Comparison of ENCODE assay signal across 8 cellular contexts in the genomic region with DNA sequence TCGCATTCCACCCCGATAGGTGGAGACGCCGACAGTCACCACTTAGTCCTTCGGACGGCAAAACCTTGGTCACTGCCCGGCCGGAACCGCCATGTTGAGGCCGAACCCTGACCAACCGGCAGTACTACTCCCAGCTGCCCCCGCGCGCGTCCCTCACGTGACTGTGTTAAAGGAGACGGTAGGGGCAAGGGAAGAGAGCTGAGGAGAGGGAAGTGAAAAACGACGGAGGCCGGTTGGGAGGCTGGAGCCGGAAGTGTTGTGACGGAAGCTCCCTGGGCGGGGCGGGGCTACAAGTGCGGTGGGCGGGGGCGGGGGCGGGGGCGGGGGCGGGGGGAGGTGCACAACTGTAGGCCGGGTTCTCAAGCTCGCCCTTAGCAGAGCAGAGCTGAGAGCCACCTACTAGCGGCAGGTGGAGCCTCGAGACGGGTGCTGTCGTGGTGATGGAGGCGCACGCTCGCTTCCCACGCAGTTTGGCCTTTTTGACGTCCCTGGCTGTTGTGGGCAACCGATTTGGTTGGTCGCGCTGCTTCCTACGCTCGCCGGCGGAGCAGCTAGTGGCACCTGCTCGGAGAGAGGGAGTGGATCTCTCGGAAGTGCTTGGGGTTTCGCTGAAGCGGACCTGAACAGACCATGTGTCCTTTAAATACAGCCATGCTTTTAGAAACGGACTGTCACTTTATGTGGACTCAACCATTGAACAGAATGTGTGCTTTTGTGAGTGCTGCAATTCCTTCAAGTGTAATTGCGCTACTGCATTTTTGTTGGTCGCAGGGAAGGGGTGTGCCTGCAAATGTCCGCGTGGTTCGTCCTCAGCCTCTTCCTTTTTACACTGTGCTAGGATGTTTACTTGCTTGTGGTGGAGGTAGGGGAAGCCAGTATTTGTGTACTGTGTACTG. TPM values are rescaled to one million over a fixed set of nuclear protein-coding genes. Genes with fewer than 3 reads are reported as not detected.
A peak's percentile ranks its signal among the peaks of the same experiment; 100 is the strongest.
DNase-seq lines count a peak whose midpoint lies in the region; ATAC-seq and TF ChIP-seq lines count a peak whose summit lies in the region.

A gene with protein sequence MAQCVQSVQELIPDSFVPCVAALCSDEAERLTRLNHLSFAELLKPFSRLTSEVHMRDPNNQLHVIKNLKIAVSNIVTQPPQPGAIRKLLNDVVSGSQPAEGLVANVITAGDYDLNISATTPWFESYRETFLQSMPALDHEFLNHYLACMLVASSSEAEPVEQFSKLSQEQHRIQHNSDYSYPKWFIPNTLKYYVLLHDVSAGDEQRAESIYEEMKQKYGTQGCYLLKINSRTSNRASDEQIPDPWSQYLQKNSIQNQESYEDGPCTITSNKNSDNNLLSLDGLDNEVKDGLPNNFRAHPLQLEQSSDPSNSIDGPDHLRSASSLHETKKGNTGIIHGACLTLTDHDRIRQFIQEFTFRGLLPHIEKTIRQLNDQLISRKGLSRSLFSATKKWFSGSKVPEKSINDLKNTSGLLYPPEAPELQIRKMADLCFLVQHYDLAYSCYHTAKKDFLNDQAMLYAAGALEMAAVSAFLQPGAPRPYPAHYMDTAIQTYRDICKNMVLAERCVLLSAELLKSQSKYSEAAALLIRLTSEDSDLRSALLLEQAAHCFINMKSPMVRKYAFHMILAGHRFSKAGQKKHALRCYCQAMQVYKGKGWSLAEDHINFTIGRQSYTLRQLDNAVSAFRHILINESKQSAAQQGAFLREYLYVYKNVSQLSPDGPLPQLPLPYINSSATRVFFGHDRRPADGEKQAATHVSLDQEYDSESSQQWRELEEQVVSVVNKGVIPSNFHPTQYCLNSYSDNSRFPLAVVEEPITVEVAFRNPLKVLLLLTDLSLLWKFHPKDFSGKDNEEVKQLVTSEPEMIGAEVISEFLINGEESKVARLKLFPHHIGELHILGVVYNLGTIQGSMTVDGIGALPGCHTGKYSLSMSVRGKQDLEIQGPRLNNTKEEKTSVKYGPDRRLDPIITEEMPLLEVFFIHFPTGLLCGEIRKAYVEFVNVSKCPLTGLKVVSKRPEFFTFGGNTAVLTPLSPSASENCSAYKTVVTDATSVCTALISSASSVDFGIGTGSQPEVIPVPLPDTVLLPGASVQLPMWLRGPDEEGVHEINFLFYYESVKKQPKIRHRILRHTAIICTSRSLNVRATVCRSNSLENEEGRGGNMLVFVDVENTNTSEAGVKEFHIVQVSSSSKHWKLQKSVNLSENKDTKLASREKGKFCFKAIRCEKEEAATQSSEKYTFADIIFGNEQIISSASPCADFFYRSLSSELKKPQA (N-terminal part only) (minus strand): TSS at position 130 of the 896 bp plus-strand sequence. CDS start 364 bp downstream, outside the sequence.

- TF ChIP-seq POLR2A in GM15510 (IDR thresholded peaks at IDR 0.05; ENCODE audit: borderline replicate concordance, extremely low read depth, insufficient read length) (peak; percentile 70), uterus (IDR thresholded peaks at IDR 0.05) (peak in 1 of 2 donors; percentile 50)

- H3K4me3 ChIP-seq in right atrium auricular region (peak within 1 kb of the TSS; percentile 68 to 93), uterus (peak within 1 kb of the TSS; percentile 88 to 92)

- no peaks in the 10 kb centered on the region for H3K36me3 Mint-ChIP-seq in T-helper 17 cell (ENCODE audit: low read depth)

- ATAC-seq in HG02885 (IDR thresholded peaks at IDR 0.05; ENCODE audit: poor library complexity, unreplicated experiment) (peak; percentile 81), T-helper 17 cell (peak; percentile 88)

- peaks cover 26% of the 10 kb centered on the region for H3K4me1 Mint-ChIP-seq in T-helper 17 cell

- peak within 1 kb of the TSS; percentile 96 for H3K27ac Mint-ChIP-seq in T-helper 17 cell

- peak; percentile 89 for DNase-seq in NCI-H1694 treated with DMSO at 0.1 percent for 48 hours (lab: John Stamatoyannopoulos, UW)
- DNase-seq in T-helper 17 cell, result peak; percentile 77 to 88 (median 81)
- DNase-seq in right atrium auricular region (ENCODE audit: low spot score), result peak; percentile 99
- DNase-seq in pulmonary artery endothelial cell (ENCODE audit: low read depth, low spot score), result peak; percentile 97
- DNase-seq in uterus, result peak; percentile 94 to 98

- no peaks in the 10 kb centered on the region for H3K27me3 Mint-ChIP-seq in T-helper 17 cell

- H3K9me3 ChIP-seq in T-helper 17 cell (ENCODE audit: control insufficient read depth, low read length, poor library complexity, severe bottlenecking), result no peaks in the 10 kb centered on the region
- H3K9me3 ChIP-seq in right atrium auricular region, result no peaks in the 10 kb centered on the region
- no peaks in the 10 kb centered on the region for H3K9me3 ChIP-seq in uterus

- intact Hi-C loops in uterus (cut with DNase I; ENCODE audit: low total_unique reads), result no loop called here

- no peaks in the 10 kb centered on the region for H3K36me3 ChIP-seq in right atrium auricular region
- no peaks in the 10 kb centered on the region for H3K36me3 ChIP-seq in uterus

- TF ChIP-seq CTCF in right atrium auricular region (IDR thresholded peaks at IDR 0.05) (no peak), uterus (IDR thresholded peaks at IDR 0.05) (peak in 1 of 4 experiments; percentile 18)

- no peaks in the 10 kb centered on the region for H3K27me3 ChIP-seq in right atrium auricular region
- no peaks in the 10 kb centered on the region for H3K27me3 ChIP-seq in uterus

- H3K27ac ChIP-seq in angular gyrus (ENCODE audit: low read depth, low read length), result peak within 1 kb of the TSS; percentile 82
- peak within 1 kb of the TSS; percentile 88 to 96 for H3K27ac ChIP-seq in right atrium auricular region
- peak within 1 kb of the TSS; percentile 84 to 89 for H3K27ac ChIP-seq in uterus

- peaks cover 0 to 31% of the 10 kb centered on the region in 2 donors for H3K4me1 ChIP-seq in right atrium auricular region
- peaks cover 0 to 9% of the 10 kb centered on the region in 2 donors for H3K4me1 ChIP-seq in uterus

- peak within 1 kb of the TSS; percentile 98 for H3K4me3 Mint-ChIP-seq in T-helper 17 cell

RNA-seq across cellular contexts. Expression of the gene that starts here (rescaled TPM):
- 10 to 100 TPM; 29.2 to 34.1 TPM for total RNA-seq in T-helper 17 cell
- total RNA-seq in right atrium auricular region, result 10 to 100 TPM; 27.2 to 33.8 TPM
- total RNA-seq in pulmonary artery endothelial cell, result 55.1 and 61.4 TPM in 2 replicates
- total RNA-seq in uterus, result 10 to 100 TPM; 29.1 to 98.5 (median 53.0) TPM

Comparison
In these comparisons a context has a peak if more than half of its experiments do, and no peak if none do; other contexts are left out.
1. Peak in every context shown above with its lines: DNase-seq, ATAC-seq, H3K4me3 ChIP-seq and H3K27ac ChIP-seq.